ENCODE assay signal across 1 cellular context in genomic region chr20:34566978-34567884, GRCh38.
TF ChIP-seq lines count a peak whose summit lies in the region.

No MANE protein-coding gene starts in this region.

TF ChIP-seq in A549, 52 proteins besides CTCF, POLR2A, EP300 and RAD21 (continued from another document):
- TF ChIP-seq, protein P1, sequence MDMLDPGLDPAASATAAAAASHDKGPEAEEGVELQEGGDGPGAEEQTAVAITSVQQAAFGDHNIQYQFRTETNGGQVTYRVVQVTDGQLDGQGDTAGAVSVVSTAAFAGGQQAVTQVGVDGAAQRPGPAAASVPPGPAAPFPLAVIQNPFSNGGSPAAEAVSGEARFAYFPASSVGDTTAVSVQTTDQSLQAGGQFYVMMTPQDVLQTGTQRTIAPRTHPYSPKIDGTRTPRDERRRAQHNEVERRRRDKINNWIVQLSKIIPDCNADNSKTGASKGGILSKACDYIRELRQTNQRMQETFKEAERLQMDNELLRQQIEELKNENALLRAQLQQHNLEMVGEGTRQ (IDR thresholded peaks at IDR 0.05), result no peak
- no peak for TF ChIP-seq EHF (CRISPR knock-in tag; IDR thresholded peaks at IDR 0.05)
